1 cellular context compared by ENCODE assay signal in genomic region chr1:51952638-51953037, GRCh38.
TF ChIP-seq lines count a peak whose summit lies in the region.

No MANE protein-coding gene starts in this region.

TF ChIP-seq in GM12878, 131 proteins besides CTCF, POLR2A, EP300 and RAD21:
- TF ChIP-seq REST (IDR thresholded peaks at IDR 0.05; ENCODE audit: low read depth, low read length) (no peak), ATF2 (IDR thresholded peaks at IDR 0.05; ENCODE audit: low read length) (peak; percentile 71), HCFC1 (IDR thresholded peaks at IDR 0.05; ENCODE audit: low read length) (no peak), SPI1 (IDR thresholded peaks at IDR 0.05; ENCODE audit: borderline replicate concordance, insufficient read depth, low read depth, low read length) (peak; percentile 38; the same call in 1 of the 2 replicates), EED (IDR thresholded peaks at IDR 0.05; ENCODE audit: low read depth) (peak; percentile 79), IKZF1 (conservative IDR thresholded peaks at IDR 0.05) (peak; percentile 62), SRF (IDR thresholded peaks at IDR 0.05; ENCODE audit: low read depth in 2 of 2, low read length in 2 of 2) (no peak), RELB (IDR thresholded peaks at IDR 0.05; ENCODE audit: low read depth) (peak; percentile 72; the same call in 1 of the 2 replicates), STAT3 (IDR thresholded peaks at IDR 0.05; ENCODE audit: low read depth, low read length) (no peak), IKZF2 (IDR thresholded peaks at IDR 0.05) (peak; percentile 69 to 73), NFIC (IDR thresholded peaks at IDR 0.05; ENCODE audit: low read depth, low read length) (peak; percentile 56; the same call in 1 of the 2 replicates), HDGF (IDR thresholded peaks at IDR 0.05) (0 out of 2 replicates have a peak, but pooled peaks have one; percentile 26), ATF7 (IDR thresholded peaks at IDR 0.05; ENCODE audit: low read depth) (peak; percentile 94), NBN (IDR thresholded peaks at IDR 0.05) (0 out of 2 replicates have a peak, but pooled peaks have one; percentile 17), MTA3 (IDR thresholded peaks at IDR 0.05; ENCODE audit: borderline replicate concordance, low read length) (0 out of 2 replicates have a peak, but pooled peaks have one; percentile 37)
